Comparison of ENCODE assay signal across 8 cellular contexts in genomic region chr15:43792761-43793493, GRCh38. TPM values are rescaled to one million over a fixed set of nuclear protein-coding genes. Genes with fewer than 3 reads are reported as not detected.
A peak's percentile ranks its signal among the peaks of the same experiment; 100 is the strongest.
DNase-seq lines count a peak whose midpoint lies in the region; ATAC-seq and TF ChIP-seq lines count a peak whose summit lies in the region.

No MANE protein-coding gene starts in this region.

- in situ Hi-C loops in GM13977 (cut with MboI; ENCODE audit: low pct_unique_long_range_greater_than_20kb, low sequenced_read_pairs, unreplicated experiment) = no loop called here
- in situ Hi-C loops in Panc1 (cut with HindIII; ENCODE audit: low pct_unique_long_range_greater_than_20kb, low sequenced_read_pairs) = no loop called here
- in situ Hi-C loops in brain microvascular endothelial cell (cut with HindIII; ENCODE audit: low pct_ligation_motif_present, low sequenced_read_pairs) = no loop called here

- BruUV-seq in Panc1 (replicated peaks; lab: Mats Ljungman, UMichigan) = no TSS peak

- H3K27ac ChIP-seq in Panc1 (ENCODE audit: low read length) = peak overlapping the region; percentile 98
- H3K27ac ChIP-seq in brain microvascular endothelial cell = peak overlapping the region; percentile 92

- ATAC-seq in Panc1 (no peak), GM18505 (IDR thresholded peaks at IDR 0.05; ENCODE audit: unreplicated experiment) (no peak), HG03175 (IDR thresholded peaks at IDR 0.05; ENCODE audit: unreplicated experiment) (no peak)
- ATAC-seq in stimulated activated naive CD8-positive, alpha-beta T cell treated with anti-CD3 and anti-CD28 coated beads, Interleukin-15, Interleukin-2, amounts not matched to agents 100 U/mL and 50 U/mL, for 24 hours = no peak

- TF ChIP-seq CTCF in GM13977 (IDR thresholded peaks at IDR 0.05; ENCODE audit: extremely low read depth, insufficient read depth, missing control alignments) (no peak), Panc1 (IDR thresholded peaks at IDR 0.05) (no peak), brain microvascular endothelial cell (IDR thresholded peaks at IDR 0.05; ENCODE audit: low read depth, low read length, missing control alignments) (no peak)

- POLR2A ChIA-PET in Panc1 (lab: Charles Lee) = interaction anchor here (0.5 to 0.6 kb wide), 2 partner anchors 24 to 307 kb away, joined by 3 to 4 read pairs; no protein-coding TSS in a partner anchor

- peaks cover 31% of the 10 kb centered on the region for H3K4me1 ChIP-seq in Panc1 (ENCODE audit: control insufficient read depth, insufficient read depth, low read length)

- CTCF ChIA-PET in Panc1 (lab: Charles Lee) = no interaction called here

- H3K27me3 ChIP-seq in Panc1 (ENCODE audit: control insufficient read depth, insufficient read depth, low read length) = no peaks in the 10 kb centered on the region
- no peaks in the 10 kb centered on the region for H3K27me3 ChIP-seq in brain microvascular endothelial cell (replicated peaks)

- H3K4me3 ChIP-seq in Panc1 (ENCODE audit: low read depth in 2 of 2, low read length in 2 of 2) = peak overlapping the region; percentile 97 to 98
- peak overlapping the region; percentile 100 for H3K4me3 ChIP-seq in brain microvascular endothelial cell (ENCODE audit: low read depth, low read length)

- TF ChIP-seq POLR2A in GM18505 (IDR thresholded peaks at IDR 0.05; ENCODE audit: borderline replicate concordance, extremely low read depth, insufficient read depth, insufficient read length) = no peak

- intact Hi-C loops in Panc1 (cut with micrococcal nuclease; ENCODE audit: unreplicated experiment) = no loop called here

- no peaks in the 10 kb centered on the region for H3K9me3 ChIP-seq in Panc1 (ENCODE audit: control insufficient read depth, insufficient read depth, low read depth, low read length)

- DNase-seq in GM13977 (ENCODE audit: low spot score) = peak; percentile 40
- no peak for DNase-seq in Panc1 (ENCODE audit: low read depth, low spot score)
- DNase-seq in brain microvascular endothelial cell = no peak
- peak; percentile 26 for DNase-seq in kidney glomerular epithelial cell (lab: John Stamatoyannopoulos, UW)
- peak; percentile 55 for DNase-seq in stimulated activated naive CD8-positive, alpha-beta T cell treated with anti-CD3 and anti-CD28 coated beads, Interleukin-15, Interleukin-2, amounts not matched to agents 100 U/mL and 50 U/mL, for 24 hours
- DNase-seq in NCI-H187 treated with DMSO at 0.1 percent for 48 hours (lab: John Stamatoyannopoulos, UW) = no peak

- H3K36me3 ChIP-seq in Panc1 (ENCODE audit: control insufficient read depth, insufficient read depth, low read length) = peaks cover 9% of the 10 kb centered on the region
- peaks cover 37% of the 10 kb centered on the region for H3K36me3 ChIP-seq in brain microvascular endothelial cell (replicated peaks)

RNA-seq across cellular contexts. Expression of gene SERF2, which starts 0.8 kb away (rescaled TPM):
- 1,303 TPM for total RNA-seq in Panc1 (2021; ENCODE audit: unreplicated experiment)
- 1,997 TPM for polyA plus RNA-seq in Panc1 (2012; ENCODE audit: insufficient read length)

RNA-seq across cellular contexts. Expression of gene SERINC4, which starts 7.1 kb away (rescaled TPM):
- not detected for total RNA-seq in Panc1 (2021; ENCODE audit: unreplicated experiment)
- 0.18 TPM for polyA plus RNA-seq in Panc1 (2012; ENCODE audit: insufficient read length)

RNA-seq across cellular contexts. Expression of gene HYPK, which starts 7.5 kb away (rescaled TPM):
- total RNA-seq in Panc1 (2021; ENCODE audit: unreplicated experiment) = 24.8 TPM
- 278 TPM for polyA plus RNA-seq in Panc1 (2012; ENCODE audit: insufficient read length)

RNA-seq across cellular contexts. Expression of gene ELL3, which starts 16.2 kb away (rescaled TPM):
- 6.8 TPM for total RNA-seq in Panc1 (2021; ENCODE audit: unreplicated experiment)
- polyA plus RNA-seq in Panc1 (2012; ENCODE audit: insufficient read length) = 8.8 TPM

RNA-seq across cellular contexts. Expression of gene MFAP1, which starts 31.6 kb away (rescaled TPM):
- total RNA-seq in Panc1 (2021; ENCODE audit: unreplicated experiment) = 29.7 TPM
- 29.2 TPM for polyA plus RNA-seq in Panc1 (2012; ENCODE audit: insufficient read length)

Comparison
In these comparisons a context has a peak if more than half of its experiments do, and no peak if none do; other contexts are left out.
1. DNase-seq: peak in GM13977 (single experiment), kidney glomerular epithelial cell (single experiment) and stimulated activated naive CD8-positive, alpha-beta T cell treated with anti-CD3 and anti-CD28 coated beads, Interleukin-15, Interleukin-2, amounts not matched to agents 100 U/mL and 50 U/mL, for 24 hours (single experiment); none in Panc1 (single experiment), brain microvascular endothelial cell (single experiment) and NCI-H187 treated with DMSO at 0.1 percent for 48 hours (single experiment).